In genomic region chr17:43972444-43973212, GRCh38 we compare ENCODE assay signal across 15 cellular contexts. TPM values are rescaled to one million over a fixed set of nuclear protein-coding genes. Genes with fewer than 3 reads are reported as not detected.
"Had no signal": no experiment of that assay in that cellular context is flagged by ENCODE, and none has a peak within 500 bp of the region (broad histone marks: within the 10 kb centered on the region; RNA-seq: fewer than 3 reads in every experiment).

No MANE protein-coding gene starts in this region.

RNA-seq across cellular contexts. Expression of gene PYY, which starts 18.9 kb away (rescaled TPM):
- total RNA-seq: activated B cell treated with CpG ODN at 0.5 μM for 24 hours; activated CD4-positive, alpha-beta memory T cell treated with anti-CD3 and anti-CD28 coated beads for 36 hours; activated CD4-positive, alpha-beta memory T cell treated with anti-CD3 and anti-CD28 coated beads, Interleukin-2, amount 10 ng/mL, durations not matched to agents 7 days and 5 days; activated CD4-positive, alpha-beta T cell treated with anti-CD3 and anti-CD28 coated beads for 36 hours; activated CD4-positive, alpha-beta T cell treated with anti-CD3 and anti-CD28 coated beads, Interleukin-2, amount 10 ng/mL, durations not matched to agents 24 days and 14 days; activated CD4-positive, alpha-beta T cell treated with anti-CD3 and anti-CD28 coated beads, Interleukin-2, amount 10 ng/mL, durations not matched to agents 7 days and 5 days; activated CD8-positive, alpha-beta memory T cell treated with anti-CD3 and anti-CD28 coated beads for 36 hours; activated CD8-positive, alpha-beta memory T cell treated with anti-CD3 and anti-CD28 coated beads, Interleukin-2, amount 10 ng/mL, durations not matched to agents 7 days and 5 days; activated CD8-positive, alpha-beta T cell treated with anti-CD3 and anti-CD28 coated beads, Interleukin-2, amount 10 ng/mL, durations not matched to agents 7 days and 5 days; T-cell; T-helper 1 cell treated with Interleukin-12 subunit alpha and Interleukin-12 subunit beta and Interleukin-4 antibody, amounts not matched to agents 30 ng/mL and 1 ng/mL, for 36 hours; T-helper 17 cell; T-helper 2 cell treated with Interferon-gamma antibody and Interleukin-4, amounts not matched to agents 100 ng/mL and 5 ng/mL, for 36 hours had no signal

RNA-seq across cellular contexts. Expression of gene PPY, which starts 30.4 kb away (rescaled TPM):
- total RNA-seq: activated B cell treated with CpG ODN at 0.5 μM for 24 hours; activated CD4-positive, alpha-beta memory T cell treated with anti-CD3 and anti-CD28 coated beads, Interleukin-2, amount 10 ng/mL, durations not matched to agents 7 days and 5 days; activated CD4-positive, alpha-beta T cell treated with anti-CD3 and anti-CD28 coated beads for 36 hours; activated CD4-positive, alpha-beta T cell treated with anti-CD3 and anti-CD28 coated beads, Interleukin-2, amount 10 ng/mL, durations not matched to agents 24 days and 14 days; activated CD4-positive, alpha-beta T cell treated with anti-CD3 and anti-CD28 coated beads, Interleukin-2, amount 10 ng/mL, durations not matched to agents 7 days and 5 days; activated CD8-positive, alpha-beta memory T cell treated with anti-CD3 and anti-CD28 coated beads for 36 hours; activated CD8-positive, alpha-beta memory T cell treated with anti-CD3 and anti-CD28 coated beads, Interleukin-2, amount 10 ng/mL, durations not matched to agents 7 days and 5 days; activated CD8-positive, alpha-beta T cell treated with anti-CD3 and anti-CD28 coated beads for 36 hours; activated CD8-positive, alpha-beta T cell treated with anti-CD3 and anti-CD28 coated beads, Interleukin-2, amount 10 ng/mL, durations not matched to agents 7 days and 5 days; T-cell; T-helper 1 cell treated with Interleukin-12 subunit alpha and Interleukin-12 subunit beta and Interleukin-4 antibody, amounts not matched to agents 30 ng/mL and 1 ng/mL, for 36 hours; T-helper 17 cell; T-helper 2 cell treated with Interferon-gamma antibody and Interleukin-4, amounts not matched to agents 100 ng/mL and 5 ng/mL, for 36 hours; WTC11 had no signal
